In the genomic region with DNA sequence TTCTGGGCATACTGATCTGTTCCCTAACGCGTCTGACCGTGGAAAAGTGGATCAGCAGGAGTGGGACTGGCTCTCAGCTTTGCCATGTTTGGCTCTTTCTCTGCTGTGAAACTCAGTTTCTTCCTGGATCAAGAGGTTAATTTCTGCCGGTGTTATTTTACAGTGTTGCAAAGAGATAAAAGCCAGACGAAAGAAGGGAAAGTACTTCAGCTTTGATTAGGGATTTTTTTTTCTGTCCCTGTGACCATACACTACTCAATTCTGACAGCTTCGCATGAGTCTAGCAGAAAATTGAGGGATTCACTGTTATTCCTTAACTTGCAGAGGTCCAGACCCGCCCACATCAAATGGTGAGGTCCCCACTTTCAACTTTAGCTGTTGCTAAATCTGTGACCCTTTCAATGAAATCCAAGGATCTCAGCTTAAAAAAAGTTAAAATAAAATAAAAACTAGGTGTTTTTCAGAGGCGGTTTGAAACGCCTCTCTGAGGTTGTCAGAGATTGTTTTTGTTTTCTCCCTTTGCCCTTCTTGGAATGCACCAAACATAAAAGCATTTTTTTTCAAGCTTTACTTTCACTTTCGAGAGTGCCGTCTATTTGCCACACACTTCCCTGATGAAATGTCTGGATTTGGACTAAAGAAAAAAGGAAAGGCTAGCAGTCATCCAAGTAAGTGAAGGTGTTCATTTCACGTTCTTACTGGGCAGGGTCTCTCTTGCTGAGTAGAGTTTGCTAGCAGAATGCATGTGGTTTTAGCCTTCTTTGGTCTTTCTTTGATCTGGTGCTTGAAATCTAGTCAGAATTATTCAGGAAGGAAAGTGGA, we compare ENCODE assay signal across 8 cellular contexts. TPM values are rescaled to one million over a fixed set of nuclear protein-coding genes. Genes with fewer than 3 reads are reported as not detected.
DNase-seq lines count a peak whose midpoint lies in the region; ATAC-seq lines count a peak whose summit lies in the region.

Gene TLR3 (plus strand): TSS at position 576 of the 822 bp plus-strand sequence. CDS start 7,464 bp downstream, outside the sequence.

- H3K27me3 ChIP-seq in SJCRH30 (no peaks in the 10 kb centered on the region), esophagus (ENCODE audit: control insufficient read depth in 1 of 2, insufficient read depth in 2 of 2, low read length in 2 of 2) (no peaks in the 10 kb centered on the region), neuronal stem cell (ENCODE audit: control insufficient read depth in 3 of 3, insufficient read depth in 3 of 3, low read depth in 1 of 3, low read length in 3 of 3) (no peaks in the 10 kb centered on the region)

- H3K9me3 ChIP-seq in SJCRH30 (replicated peaks) (no peaks in the 10 kb centered on the region), esophagus (ENCODE audit: control insufficient read depth in 2 of 2, insufficient read depth in 1 of 2, low read depth in 1 of 2, low read length in 1 of 2) (no peaks in the 10 kb centered on the region), neuronal stem cell (replicated peaks in 1 of 2; ENCODE audit: control insufficient read depth in 2 of 2, insufficient read depth in 1 of 2, low read depth in 1 of 2, low read length in 2 of 2) (no peaks in the 10 kb centered on the region)

- no peaks in the 10 kb centered on the region for H3K36me3 Mint-ChIP-seq in activated CD4-positive, alpha-beta T cell treated with anti-CD3 and anti-CD28 coated beads, Interleukin-2, amount 10 ng/mL, durations not matched to agents 24 days and 14 days (ENCODE audit: low read depth)

- no peak within 1 kb of the TSS for H2BK120ac ChIP-seq in neuronal stem cell (ENCODE audit: low read depth, low read length)

- peak within 1 kb of the TSS; percentile 67 for H2AFZ ChIP-seq in neuronal stem cell (ENCODE audit: low read length)

- H3K9me3 Mint-ChIP-seq in activated CD4-positive, alpha-beta T cell treated with anti-CD3 and anti-CD28 coated beads, Interleukin-2, amount 10 ng/mL, durations not matched to agents 24 days and 14 days, result no peaks in the 10 kb centered on the region

- DNase-seq in activated CD4-positive, alpha-beta T cell treated with anti-CD3 and anti-CD28 coated beads, Interleukin-2, amount 10 ng/mL, durations not matched to agents 24 days and 14 days, result peak; percentile 63
- no peak for DNase-seq in activated CD4-positive, alpha-beta T cell treated with anti-CD3 and anti-CD28 coated beads, Interleukin-2, amount 50 U/mL, for 4 hours
- peak in 1 of 2 experiments; percentile 6 for DNase-seq in SJCRH30
- no peak for DNase-seq in neuronal stem cell (ENCODE audit: low spot score)
- DNase-seq in activated CD4-positive, alpha-beta T cell treated with anti-CD3 and anti-CD28 coated beads for 48 hours, result no peak

- H3K18ac ChIP-seq in neuronal stem cell (ENCODE audit: low read length), result no peak within 1 kb of the TSS

- peaks cover 11% of the 10 kb centered on the region for H3K4me1 Mint-ChIP-seq in activated CD4-positive, alpha-beta T cell treated with anti-CD3 and anti-CD28 coated beads, Interleukin-2, amount 10 ng/mL, durations not matched to agents 24 days and 14 days

- H3K27ac ChIP-seq in SJCRH30 (no peak within 1 kb of the TSS), esophagus (ENCODE audit: low read depth in 2 of 2, low read length in 1 of 2) (peak within 1 kb of the TSS; percentile 48 to 51), neuronal stem cell (replicated peaks; ENCODE audit: low read length) (no peak within 1 kb of the TSS)

- H3K27me3 Mint-ChIP-seq in activated CD4-positive, alpha-beta T cell treated with anti-CD3 and anti-CD28 coated beads, Interleukin-2, amount 10 ng/mL, durations not matched to agents 24 days and 14 days, result peaks cover 24% of the 10 kb centered on the region

- H2BK15ac ChIP-seq in neuronal stem cell (ENCODE audit: low read length), result no peak within 1 kb of the TSS

- ATAC-seq in HG02623 (IDR thresholded peaks at IDR 0.05; ENCODE audit: unreplicated experiment) (no peak), GM18498 (IDR thresholded peaks at IDR 0.05; ENCODE audit: unreplicated experiment) (no peak)

- peak within 1 kb of the TSS; percentile 84 for H3K4me3 Mint-ChIP-seq in activated CD4-positive, alpha-beta T cell treated with anti-CD3 and anti-CD28 coated beads, Interleukin-2, amount 10 ng/mL, durations not matched to agents 24 days and 14 days

- H4K8ac ChIP-seq in neuronal stem cell (ENCODE audit: low read depth, low read length), result no peak within 1 kb of the TSS

- H3K4me2 ChIP-seq in neuronal stem cell (ENCODE audit: insufficient read depth, low read length, poor library complexity, severe bottlenecking), result no peak within 1 kb of the TSS

- intact Hi-C loops in activated CD4-positive, alpha-beta T cell treated with anti-CD3 and anti-CD28 coated beads, Interleukin-2, amount 10 ng/mL, durations not matched to agents 24 days and 14 days (cut with micrococcal nuclease), result loop anchor here (5.0 kb wide), 2 partner anchors 124 to 519 kb away; partner anchors contain the start of gene CYP4V2

- no peak within 1 kb of the TSS for H3K27ac Mint-ChIP-seq in activated CD4-positive, alpha-beta T cell treated with anti-CD3 and anti-CD28 coated beads, Interleukin-2, amount 10 ng/mL, durations not matched to agents 24 days and 14 days

- H3K4me3 ChIP-seq in SJCRH30 (peak within 1 kb of the TSS; percentile 47), esophagus (ENCODE audit: low read depth in 1 of 2, low read length in 2 of 2) (peak within 1 kb of the TSS; percentile 48 to 52), neuronal stem cell (ENCODE audit: low read length in 2 of 2) (no peak within 1 kb of the TSS)

- H3K4ac ChIP-seq in neuronal stem cell (ENCODE audit: low read length), result no peak within 1 kb of the TSS

- H2AK5ac ChIP-seq in neuronal stem cell (ENCODE audit: low read depth, low read length), result no peak within 1 kb of the TSS

- no peak within 1 kb of the TSS for H3K23ac ChIP-seq in neuronal stem cell (ENCODE audit: low read depth, low read length, poor library complexity)

- H3K4me1 ChIP-seq in SJCRH30, result no peaks in the 10 kb centered on the region
- H3K4me1 ChIP-seq in esophagus (ENCODE audit: control insufficient read depth in 2 of 2, insufficient read depth in 2 of 2, low read length in 1 of 2), result no peaks in the 10 kb centered on the region
- no peaks in the 10 kb centered on the region for H3K4me1 ChIP-seq in neuronal stem cell (ENCODE audit: control insufficient read depth in 2 of 2, insufficient read depth in 1 of 2, low read depth in 1 of 2, low read length in 2 of 2)

- H3K36me3 ChIP-seq in SJCRH30, result no peaks in the 10 kb centered on the region
- no peaks in the 10 kb centered on the region for H3K36me3 ChIP-seq in esophagus (ENCODE audit: control insufficient read depth in 2 of 2, insufficient read depth in 2 of 2, low read length in 1 of 2)
- H3K36me3 ChIP-seq in neuronal stem cell (replicated peaks in 1 of 2; ENCODE audit: control insufficient read depth in 2 of 2, insufficient read depth in 2 of 2, low read length in 2 of 2), result no peaks in the 10 kb centered on the region

- H3K9ac ChIP-seq in neuronal stem cell (ENCODE audit: low read depth, low read length, poor library complexity), result no peak within 1 kb of the TSS

- no peak within 1 kb of the TSS for H4K91ac ChIP-seq in neuronal stem cell (ENCODE audit: low read depth, low read length, poor library complexity)

- H3K14ac ChIP-seq in neuronal stem cell (ENCODE audit: low read length), result no peak within 1 kb of the TSS

- H2BK12ac ChIP-seq in neuronal stem cell (ENCODE audit: low read length), result no peak within 1 kb of the TSS

- WGBS in esophagus, 2 donors, result 2 to 4% methylated on average over 12 of the region's 12 CpGs
- WGBS in neuronal stem cell (ENCODE audit: extremely low coverage in 2 of 2, insufficient read length in 2 of 2, insufficient replicate concordance in 1 of 2), 2 donors, result no CpG with 5 or more reads among the region's 12 CpGs

- no peak within 1 kb of the TSS for H2BK5ac ChIP-seq in neuronal stem cell (ENCODE audit: low read length)

- H3K79me1 ChIP-seq in neuronal stem cell (ENCODE audit: low read depth, low read length), result no peaks in the 10 kb centered on the region

RNA-seq across cellular contexts. Expression of gene TLR3, which starts in this region (rescaled TPM):
- total RNA-seq in activated CD4-positive, alpha-beta T cell treated with anti-CD3 and anti-CD28 coated beads, Interleukin-2, amount 10 ng/mL, durations not matched to agents 24 days and 14 days, result not detected in 2 replicates
- total RNA-seq in SJCRH30 (2014; rRNA removed; shearing (Covaris generic)), result not detected in 2 replicates
- polyA plus RNA-seq in esophagus, result 1 to 10 TPM; 2.1 to 3.6 TPM
- 0.39 TPM for polyA plus RNA-seq in neuronal stem cell (2013, experiment 1 of 2)
- polyA plus RNA-seq in neuronal stem cell (2013, experiment 2 of 2), result 0.46 TPM

Comparison
In these comparisons a context has a peak if more than half of its experiments do, and no peak if none do; other contexts are left out.
1. Peak in DNase-seq in activated CD4-positive, alpha-beta T cell treated with anti-CD3 and anti-CD28 coated beads, Interleukin-2, amount 10 ng/mL, durations not matched to agents 24 days and 14 days; RNA of the gene not detected or under 1 TPM.
2. H3K27ac ChIP-seq: peak in esophagus (2 of 2); none in SJCRH30 (single experiment) and neuronal stem cell (single experiment).
3. H3K4me3 ChIP-seq: peak in SJCRH30 (single experiment) and esophagus (2 of 2); none in neuronal stem cell (0 of 2).